8 cellular contexts compared by ENCODE assay signal in genomic region chr15:65304393-65305143, GRCh38. TPM values are rescaled to one million over a fixed set of nuclear protein-coding genes. Genes with fewer than 3 reads are reported as not detected.
DNase-seq lines count a peak whose midpoint lies in the region; ATAC-seq, FAIRE-seq and TF ChIP-seq lines count a peak whose summit lies in the region.

Gene RNU5B-1 (plus strand): TSS chr15:65304677.

- peak; percentile 93 for FAIRE-seq in A549 (lab: Jason Lieb, UNC)

- H3K4me3 ChIP-seq in A549 (peak within 1 kb of the TSS; percentile 56), breast epithelium (peak within 1 kb of the TSS; percentile 47 to 71 (median 60)), skin epidermis (peak within 1 kb of the TSS; percentile 32 to 53 (median 46))

- TF ChIP-seq POLR2A in A549 (IDR thresholded peaks at IDR 0.05; ENCODE audit: low read length) = peak; percentile 100
- TF ChIP-seq POLR2A in breast epithelium (IDR thresholded peaks at IDR 0.05) = peak; percentile 94

- peaks cover 23% of the 10 kb centered on the region for H3K4me1 ChIP-seq in A549
- no peaks in the 10 kb centered on the region for H3K4me1 ChIP-seq in breast epithelium

- POLR2A ChIA-PET in A549 (lab: Yijun Ruan, JAX) = interaction anchor here (0.5 to 2.8 kb wide), 42 partner anchors 8 to 568 kb away, joined by 3 to 103 read pairs (median 4); partner anchors contain the start of genes CLPX, HACD3, IGDCC3 and INTS14

- H3K36me3 ChIP-seq in breast epithelium = no peaks in the 10 kb centered on the region

- intact Hi-C loops in breast epithelium (cut with DNase I; ENCODE audit: low total_unique reads) = no loop called here

- DNase-seq in A549 (ENCODE audit: low read depth in 1 of 2, low spot score in 1 of 2) = peak; percentile 84 to 98
- peak; percentile 52 for DNase-seq in NCI-H2107 (lab: John Stamatoyannopoulos, UW)
- peak; percentile 76 for DNase-seq in UCSD-AML1 (lab: John Stamatoyannopoulos, UW; ENCODE audit: unreplicated experiment)
- peak in 1 of 2 donors; percentile 63 for DNase-seq in breast epithelium (ENCODE audit: low spot score in 2 of 2)
- peak; percentile 79 for DNase-seq in iPS-NIHi11 (ENCODE audit: low spot score)

- CTCF ChIA-PET in A549 (lab: Yijun Ruan, JAX) = interaction anchor here (0.7 to 10.2 kb wide), 7 partner anchors 12 to 218 kb away, joined by 3 to 177 read pairs (median 4); partner anchors contain the start of genes CLPX and PARP16

- ATAC-seq in A549 = peak; percentile 83 to 86
- ATAC-seq in GM18511 (IDR thresholded peaks at IDR 0.05; ENCODE audit: unreplicated experiment) = peak; percentile 71
- ATAC-seq in HG03039 (IDR thresholded peaks at IDR 0.05; ENCODE audit: unreplicated experiment) = peak; percentile 58

- TF ChIP-seq RAD21 in A549 (conservative IDR thresholded peaks at IDR 0.05 in 1 of 2, IDR thresholded peaks at IDR 0.05 in 1 of 2) = 0 out of 5 replicates have a peak, but pooled peaks of 1 of the 2 experiments have one; percentile 13

- H3K9me3 ChIP-seq in A549 (no peaks in the 10 kb centered on the region), breast epithelium (no peaks in the 10 kb centered on the region)

- WGBS in A549 (ENCODE audit: missing lambda C conversion rate) = 2% methylated on average over 23 of the region's 23 CpGs

- H3K4me2 ChIP-seq in A549 = peak within 1 kb of the TSS; percentile 88

- peak within 1 kb of the TSS; percentile 85 to 91 for H3K27ac ChIP-seq in A549
- H3K27ac ChIP-seq in breast epithelium = peak within 1 kb of the TSS; percentile 84 to 91
- peak within 1 kb of the TSS; percentile 16 to 98 (median 90) for H3K27ac ChIP-seq in skin epidermis

- H3K27me3 ChIP-seq in breast epithelium = no peaks in the 10 kb centered on the region

- TF ChIP-seq EP300 in A549 (IDR thresholded peaks at IDR 0.05) = peak in 1 of 2 experiments; percentile 44; a peak in 1 of 5 replicates

- TF ChIP-seq CTCF in A549 (IDR thresholded peaks at IDR 0.05) (no peak; the same call in 1 of the 3 replicates), breast epithelium (IDR thresholded peaks at IDR 0.05) (peak in 2 of 3 donors; percentile 92 to 94)

TF ChIP-seq in A549, 52 proteins besides CTCF, POLR2A, EP300 and RAD21 (continues in another document):
- TF ChIP-seq REST (IDR thresholded peaks at IDR 0.05) (peak; percentile 90), FOSL2 (IDR thresholded peaks at IDR 0.05) (no peak), FOSL2 (CRISPR knock-in tag; IDR thresholded peaks at IDR 0.05) (peak; percentile 84), POLR2AphosphoS2 (conservative IDR thresholded peaks at IDR 0.05; ENCODE audit: low read length) (no peak), ESRRA (IDR thresholded peaks at IDR 0.05; ENCODE audit: borderline replicate concordance, low read length) (no peak), ELK1 (IDR thresholded peaks at IDR 0.05; ENCODE audit: low read depth, low read length) (no peak), NR3C1 (IDR thresholded peaks at IDR 0.05) (no peak), MAFK (IDR thresholded peaks at IDR 0.05; ENCODE audit: partially characterized antibody) (no peak), PHF8 (IDR thresholded peaks at IDR 0.05; ENCODE audit: borderline replicate concordance, low read depth) (no peak), HOXB13 (CRISPR knock-in tag; IDR thresholded peaks at IDR 0.05; ENCODE audit: low read depth) (0 out of 2 replicates have a peak, but pooled peaks have one; percentile 82), GATA3 (IDR thresholded peaks at IDR 0.05; ENCODE audit: borderline replicate concordance) (peak; percentile 89; the same call in 1 of the 2 replicates), NFE2L2 (conservative IDR thresholded peaks at IDR 0.05; ENCODE audit: low read length) (peak; percentile 2; the same call in 1 of the 2 replicates), TFCP2L1 (CRISPR knock-in tag; IDR thresholded peaks at IDR 0.05) (peak; percentile 99), HOXB5 (CRISPR knock-in tag; IDR thresholded peaks at IDR 0.05) (no peak; the same call in none of the 2 replicates), CHD4 (IDR thresholded peaks at IDR 0.05; ENCODE audit: borderline replicate concordance) (no peak; the same call in 1 of the 2 replicates), USF2 (IDR thresholded peaks at IDR 0.05) (no peak), MAZ (IDR thresholded peaks at IDR 0.05; ENCODE audit: borderline replicate concordance, low read depth, low read length) (peak; percentile 91; the same call in 1 of the 2 replicates), HOXA7 (CRISPR knock-in tag; IDR thresholded peaks at IDR 0.05) (peak; percentile 100), SMC3 (IDR thresholded peaks at IDR 0.05) (peak; percentile 21; the same call in 1 of the 3 replicates), BHLHE40 (IDR thresholded peaks at IDR 0.05; ENCODE audit: low read depth, low read length) (no peak), ZC3H11A (IDR thresholded peaks at IDR 0.05) (no peak), CEBPB (IDR thresholded peaks at IDR 0.05) (peak in 1 of 2 experiments; percentile 4; a peak in 1 of 4 replicates), CHD2 (IDR thresholded peaks at IDR 0.05; ENCODE audit: low read length, partially characterized antibody) (peak; percentile 69), HEYL (CRISPR knock-in tag; IDR thresholded peaks at IDR 0.05) (no peak; the same call in 1 of the 2 replicates), ZNF302 (CRISPR knock-in tag; IDR thresholded peaks at IDR 0.05) (no peak), RARB (CRISPR knock-in tag; IDR thresholded peaks at IDR 0.05) (peak; percentile 99), SREBF2 (IDR thresholded peaks at IDR 0.05) (peak; percentile 29; the same call in 1 of the 2 replicates), CBX2 (IDR thresholded peaks at IDR 0.05; ENCODE audit: borderline replicate concordance, low read depth) (0 out of 2 replicates have a peak, but pooled peaks have one; percentile 40), MYC (IDR thresholded peaks at IDR 0.05; ENCODE audit: borderline replicate concordance, low read length) (peak; percentile 55; the same call in 1 of the 2 replicates), JUN (IDR thresholded peaks at IDR 0.05) (peak; percentile 100), RNF2 (IDR thresholded peaks at IDR 0.05; ENCODE audit: borderline replicate concordance, low read depth) (no peak)

RNA-seq across cellular contexts. Expression of gene RNU5B-1, which starts in this region (rescaled TPM):
- not detected in 2 replicates for polyA plus RNA-seq in A549 (2011; rRNA removed)
- not detected in 2 replicates for polyA plus RNA-seq in A549 (2012; cell fraction: cytosol; rRNA removed)
- polyA plus RNA-seq in A549 (2012; cell fraction: nucleus; rRNA removed) = not detected in 2 replicates
- polyA plus RNA-seq in A549 (2017; fragmentation: RNase III; extraction: RNeasy Plus Mini Kit Qiagen cat#74134 plus additional on column Dnase treatment) = not detected in 3 replicates
- polyA minus RNA-seq in A549 (2011; rRNA and poly(A)+ RNA removed) = under 0.01 TPM in 2 replicates
- not detected for total RNA-seq in breast epithelium

Comparison
In these comparisons a context has a peak if more than half of its experiments do, and no peak if none do; other contexts are left out.
1. Peak in DNase-seq, ATAC-seq, H3K4me3 ChIP-seq, H3K27ac ChIP-seq and H3K4me2 ChIP-seq in A549; RNA of the gene not detected or under 1 TPM.